Comparison of ENCODE assay signal across 25 cellular contexts in genomic region chr3:58124387-58124786, GRCh38.
DNase-seq lines count a peak whose midpoint lies in the region; ATAC-seq, FAIRE-seq and TF ChIP-seq lines count a peak whose summit lies in the region.
"Had no signal": no experiment of that assay in that cellular context is flagged by ENCODE, and none has a peak within 500 bp of the region (broad histone marks: within the 10 kb centered on the region; RNA-seq: fewer than 3 reads in every experiment).

No MANE protein-coding gene starts in this region.

- H4K20me1 ChIP-seq in H1 (replicated peaks in 1 of 2; ENCODE audit: control insufficient read depth in 1 of 2, insufficient read depth in 2 of 2, low read length in 2 of 2) (peaks cover 2 to 3% of the 10 kb centered on the region in 2 experiments), H9 (ENCODE audit: control insufficient read depth, insufficient read depth, insufficient read length) (no peaks in the 10 kb centered on the region)

- H2AK5ac ChIP-seq in H1 (ENCODE audit: low read depth, low read length) (no peak overlapping the region), trophoblast cell (ENCODE audit: low read length) (no peak overlapping the region), H9 (ENCODE audit: insufficient read length, low read length) (no peak overlapping the region)

- H4K12ac ChIP-seq in trophoblast cell (ENCODE audit: low read depth, low read length): no peak overlapping the region

- no peak overlapping the region for H4K8ac ChIP-seq in H1 (ENCODE audit: extremely low read depth, insufficient read depth, low read length)
- H4K8ac ChIP-seq in trophoblast cell (ENCODE audit: low read depth, low read length): no peak overlapping the region
- no peak overlapping the region for H4K8ac ChIP-seq in H9 (replicated peaks; ENCODE audit: insufficient read length, low read depth, low read length)

- H3K9me3 ChIP-seq in right atrium auricular region (no peaks in the 10 kb centered on the region), H1 (ENCODE audit: insufficient read depth in 2 of 2, low read depth in 1 of 2, low read length in 1 of 2) (no peaks in the 10 kb centered on the region), trophoblast cell (ENCODE audit: insufficient read depth, low read depth, low read length) (no peaks in the 10 kb centered on the region), H9 (ENCODE audit: control insufficient read depth, low read depth, low read length) (no peaks in the 10 kb centered on the region)

- H3K9ac ChIP-seq in H1 (replicated peaks in 1 of 4; ENCODE audit: extremely low read depth in 1 of 4, low read depth in 3 of 4, low read length in 3 of 4) (no peak overlapping the region), trophoblast cell (ENCODE audit: low read length) (no peak overlapping the region), H9 (ENCODE audit: extremely low read depth, insufficient read length, low read length) (no peak overlapping the region)
- H3K9ac ChIP-seq: BLaER1 treated with 17β-estradiol and CSF1 and Interleukin-3, amounts not matched to agents 10 nM and 100 nM had no signal

- H3K4me3 Mint-ChIP-seq in H9: no peak overlapping the region
- H3K4me3 Mint-ChIP-seq: CD4-positive, alpha-beta T cell had no signal

- H4K91ac ChIP-seq in H1 (replicated peaks; ENCODE audit: insufficient read length, low read length): no peak overlapping the region
- H4K91ac ChIP-seq in trophoblast cell (ENCODE audit: low read depth, low read length): no peak overlapping the region
- H4K91ac ChIP-seq in H9 (ENCODE audit: insufficient read length, low read depth, low read length): no peak overlapping the region

- H3K4ac ChIP-seq in H1 (replicated peaks; ENCODE audit: insufficient read length, low read depth, low read length) (no peak overlapping the region), trophoblast cell (ENCODE audit: low read depth, low read length) (no peak overlapping the region), H9 (ENCODE audit: low read depth, low read length) (no peak overlapping the region)

- H3T11ph ChIP-seq in H9 (ENCODE audit: low read length): no peak overlapping the region

- no peak overlapping the region for H3K27ac Mint-ChIP-seq in H9
- H3K27ac Mint-ChIP-seq: CD4-positive, alpha-beta T cell had no signal

- H3K79me2 ChIP-seq in H1 (ENCODE audit: control insufficient read depth in 1 of 2, insufficient read depth in 2 of 2, low read length in 2 of 2): no peaks in the 10 kb centered on the region
- no peaks in the 10 kb centered on the region for H3K79me2 ChIP-seq in trophoblast cell (ENCODE audit: control insufficient read depth, insufficient read depth, low read length, poor library complexity)
- H3K79me2 ChIP-seq in H9 (ENCODE audit: insufficient read depth, low read length): no peaks in the 10 kb centered on the region

- TF ChIP-seq POLR2A in H1 (IDR thresholded peaks at IDR 0.05; ENCODE audit: control extremely low read depth in 1 of 2, low read depth in 2 of 2, low read length in 2 of 2): no peak

- H2BK15ac ChIP-seq in H1 (ENCODE audit: low read length) (no peak overlapping the region), H9 (ENCODE audit: low read depth, low read length) (no peak overlapping the region)

- H3K27me3 Mint-ChIP-seq in H9 (ENCODE audit: low read depth): no peaks in the 10 kb centered on the region
- H3K27me3 Mint-ChIP-seq: CD4-positive, alpha-beta T cell had no signal

- H3K27ac ChIP-seq in right atrium auricular region (no peak overlapping the region), H1 (ENCODE audit: low read depth, low read length) (no peak overlapping the region), trophoblast cell (ENCODE audit: low read depth, low read length) (no peak overlapping the region), H9 (ENCODE audit: insufficient read length, low read depth, low read length) (no peak overlapping the region)
- H3K27ac ChIP-seq: BLaER1 treated with 17β-estradiol and CSF1 and Interleukin-3, amounts not matched to agents 10 nM and 100 nM; HL-60 had no signal

- H3K9me3 Mint-ChIP-seq in H9: no peaks in the 10 kb centered on the region
- H3K9me3 Mint-ChIP-seq: CD4-positive, alpha-beta T cell had no signal

- ATAC-seq in left lobe of liver: peak; percentile 14
- ATAC-seq: GM12878 had no signal

- H3K14ac ChIP-seq in H1 (ENCODE audit: insufficient read length) (no peak overlapping the region), trophoblast cell (ENCODE audit: low read length) (no peak overlapping the region), H9 (ENCODE audit: insufficient read depth, low read length) (no peak overlapping the region)

- TF ChIP-seq EP300 in H1 (IDR thresholded peaks at IDR 0.05; ENCODE audit: borderline replicate concordance in 1 of 2, low read depth in 2 of 2, low read length in 2 of 2): no peak

- H3K4me1 Mint-ChIP-seq in H9: no peaks in the 10 kb centered on the region

- H4K5ac ChIP-seq in H1 (ENCODE audit: insufficient read length, low read depth, low read length) (no peak overlapping the region), H9 (ENCODE audit: insufficient read length, low read depth, low read length) (no peak overlapping the region)

- H3K56ac ChIP-seq in H1 (replicated peaks; ENCODE audit: insufficient read length, low read depth, low read length) (no peak overlapping the region), H9 (ENCODE audit: insufficient read length, low read depth, low read length) (no peak overlapping the region)

- H3K4me1 ChIP-seq in right atrium auricular region: peaks cover 0 to 21% of the 10 kb centered on the region in 2 donors
- H3K4me1 ChIP-seq in H1 (replicated peaks in 1 of 4; ENCODE audit: control insufficient read depth in 3 of 4, insufficient read depth in 4 of 4, low read length in 3 of 4): no peaks in the 10 kb centered on the region
- H3K4me1 ChIP-seq in trophoblast cell (ENCODE audit: control insufficient read depth in 1 of 2, insufficient read depth in 2 of 2, low read length in 2 of 2): no peaks in the 10 kb centered on the region
- no peaks in the 10 kb centered on the region for H3K4me1 ChIP-seq in H9 (ENCODE audit: insufficient read depth, low read length)

- TF ChIP-seq RAD21 in H1 (IDR thresholded peaks at IDR 0.05 in 1 of 2, conservative IDR thresholded peaks at IDR 0.05 in 1 of 2; ENCODE audit: low read depth in 2 of 2, low read length in 2 of 2): peak in 1 of 2 experiments; percentile 13; a peak in 1 of 4 replicates

- H2BK120ac ChIP-seq in H1 (replicated peaks; ENCODE audit: low read depth, low read length) (no peak overlapping the region), trophoblast cell (ENCODE audit: insufficient read depth, low read length, poor library complexity) (no peak overlapping the region), H9 (ENCODE audit: low read depth, low read length, poor library complexity, severe bottlenecking) (no peak overlapping the region)

- H3K36me3 ChIP-seq in right atrium auricular region (peaks cover 62% of the 10 kb centered on the region), H1 (ENCODE audit: control insufficient read depth in 2 of 4, insufficient read depth in 4 of 4, low read length in 3 of 4) (peaks cover 23 to 74% (median 62%) of the 10 kb centered on the region in 4 experiments), trophoblast cell (ENCODE audit: control insufficient read depth in 1 of 2, insufficient read depth in 2 of 2, low read length in 2 of 2) (peaks cover 61 to 80% of the 10 kb centered on the region in 2 experiments)

- H2BK5ac ChIP-seq in H1 (ENCODE audit: low read depth, low read length) (no peak overlapping the region), trophoblast cell (ENCODE audit: low read depth, low read length, poor library complexity) (no peak overlapping the region), H9 (ENCODE audit: insufficient read length, low read length) (no peak overlapping the region)

- DNase-seq in cardiac septum (ENCODE audit: low spot score): peak; percentile 75
- no peak for DNase-seq in right atrium auricular region (ENCODE audit: low spot score)
- DNase-seq in H1 (ENCODE audit: low read depth in 1 of 2, low spot score in 2 of 2): no peak
- DNase-seq in left lobe of liver (ENCODE audit: low spot score): no peak
- DNase-seq in trophoblast cell: peak; percentile 46 to 50
- no peak for DNase-seq in NCI-H187 treated with DMSO at 0.1 percent for 48 hours (lab: John Stamatoyannopoulos, UW)
- DNase-seq in H9: no peak
- DNase-seq in NCI-H1930 (lab: John Stamatoyannopoulos, UW): no peak
- DNase-seq: AML-193; CD4-positive, alpha-beta T cell; DMS53; Kasumi-1; MV-4-11; NCI-H1105 treated with DMSO at 0.1 percent for 48 hours; NCI-H146; NCI-H2029 treated with DMSO at 0.1 percent for 48 hours; NCI-H2227 treated with DMSO at 0.1 percent for 48 hours; NCI-H69; RPMI8226; SHP77 had no signal

- H2AFZ ChIP-seq in H1 (ENCODE audit: low read length): no peak overlapping the region
- H2AFZ ChIP-seq in trophoblast cell (ENCODE audit: insufficient read depth, low read length, poor library complexity): no peak overlapping the region
- no peak overlapping the region for H2AFZ ChIP-seq in H9 (ENCODE audit: low read length)

- TF ChIP-seq CTCF in right atrium auricular region (IDR thresholded peaks at IDR 0.05): no peak
- TF ChIP-seq CTCF in H1 (IDR thresholded peaks at IDR 0.05; ENCODE audit: control extremely low read depth in 1 of 3, insufficient read depth in 1 of 3, low read depth in 1 of 3, low read length in 3 of 3): peak in 2 of 3 experiments; percentile 25 to 39; a peak in 2 of 4 replicates
- TF ChIP-seq CTCF in H9 (conservative IDR thresholded peaks at IDR 0.05): no peak

- intact Hi-C loops in cardiac septum (cut with DNase I): no loop called here

- H3K18ac ChIP-seq in H1 (ENCODE audit: extremely low read depth, low read length) (no peak overlapping the region), trophoblast cell (ENCODE audit: low read length) (peak overlapping the region; percentile 3), H9 (ENCODE audit: insufficient read length, low read depth, low read length) (no peak overlapping the region)

- no peak overlapping the region for H2BK12ac ChIP-seq in H1 (ENCODE audit: low read depth, low read length)
- no peak overlapping the region for H2BK12ac ChIP-seq in trophoblast cell (ENCODE audit: low read length)
- H2BK12ac ChIP-seq in H9 (ENCODE audit: insufficient read length, low read depth, low read length): no peak overlapping the region

- H3K27me3 ChIP-seq in right atrium auricular region (no peaks in the 10 kb centered on the region), H1 (replicated peaks in 1 of 4; ENCODE audit: control insufficient read depth in 3 of 4, extremely low read depth in 1 of 4, insufficient read depth in 3 of 4, low read length in 3 of 4) (no peaks in the 10 kb centered on the region), trophoblast cell (ENCODE audit: insufficient read depth, low read length) (no peaks in the 10 kb centered on the region), H9 (ENCODE audit: insufficient read depth, low read length) (no peaks in the 10 kb centered on the region)
- H3K27me3 ChIP-seq: BLaER1 treated with 17β-estradiol and CSF1 and Interleukin-3, amounts not matched to agents 10 nM and 100 nM had no signal

- CTCF ChIA-PET in H1 (lab: Charles Lee; ENCODE audit: partially characterized antibody): interaction anchor here (0.6 to 1.5 kb wide), 4 partner anchors 11 to 120 kb away, joined by 3 to 5 read pairs (median 3); no protein-coding TSS in a partner anchor

- POLR2A ChIA-PET in H1 (lab: Charles Lee; ENCODE audit: partially characterized antibody): no interaction called here

- H3K36me3 Mint-ChIP-seq in H9 (ENCODE audit: insufficient read depth in 1 of 3, low read depth in 3 of 3): peaks cover 72 to 88% (median 84%) of the 10 kb centered on the region in 3 experiments

- H3K4me2 ChIP-seq in H1 (ENCODE audit: insufficient read depth in 1 of 2, low read depth in 2 of 2, low read length in 2 of 2): no peak overlapping the region
- H3K4me2 ChIP-seq in trophoblast cell (ENCODE audit: low read length): no peak overlapping the region
- no peak overlapping the region for H3K4me2 ChIP-seq in H9 (ENCODE audit: insufficient read depth, insufficient read length, low read length)
- H3K4me2 ChIP-seq: BLaER1 treated with 17β-estradiol and CSF1 and Interleukin-3, amounts not matched to agents 10 nM and 100 nM had no signal

- no peak overlapping the region for H3K4me3 ChIP-seq in right atrium auricular region
- no peak overlapping the region for H3K4me3 ChIP-seq in H1 (ENCODE audit: extremely low read depth in 1 of 4, insufficient read depth in 2 of 4, low read depth in 3 of 4, low read length in 4 of 4)
- peak overlapping the region; percentile 2 for H3K4me3 ChIP-seq in trophoblast cell (ENCODE audit: low read depth, low read length)
- H3K4me3 ChIP-seq: BLaER1 treated with 17β-estradiol and CSF1 and Interleukin-3, amounts not matched to agents 10 nM and 100 nM; GM12878 had no signal

- no peak overlapping the region for H2BK20ac ChIP-seq in H1 (ENCODE audit: low read length)
- H2BK20ac ChIP-seq in H9 (ENCODE audit: low read depth, low read length, poor library complexity, severe bottlenecking): no peak overlapping the region

- no peaks in the 10 kb centered on the region; the same call in 1 of the 2 replicates for H3K79me1 ChIP-seq in H1 (ENCODE audit: low read depth, low read length)
- H3K79me1 ChIP-seq in trophoblast cell (ENCODE audit: low read length): no peaks in the 10 kb centered on the region
- no peaks in the 10 kb centered on the region for H3K79me1 ChIP-seq in H9 (ENCODE audit: insufficient read depth, low read depth, low read length, poor library complexity, severe bottlenecking)

- H3K23me2 ChIP-seq in H1 (ENCODE audit: low read depth, low read length) (no peaks in the 10 kb centered on the region), H9 (ENCODE audit: insufficient read length, low read depth, low read length, poor library complexity, severe bottlenecking) (no peaks in the 10 kb centered on the region)

- WGBS in H1 (ENCODE audit: extremely low coverage in 1 of 2, insufficient coverage in 1 of 2, insufficient read length in 1 of 2, insufficient replicate concordance in 2 of 2, low coverage in 1 of 2, low lambda C conversion rate in 2 of 2, missing lambda C conversion rate in 1 of 2), 2 experiments: 93% methylated on average over 8 of the region's 8 CpGs; no CpG with 5 or more reads in 1 of the 2 experiments
- no CpG with 5 or more reads among the region's 8 CpGs for WGBS in trophoblast cell (ENCODE audit: extremely low coverage, insufficient coverage, insufficient read length)
- no CpG with 5 or more reads among the region's 8 CpGs for WGBS in H9 (ENCODE audit: extremely low coverage, insufficient read length, low lambda C conversion rate)

- no peak for FAIRE-seq in H1 (lab: Jason Lieb, UNC)
- FAIRE-seq: G401.6, GM12878, H54 had no signal

- H3K23ac ChIP-seq in H1 (ENCODE audit: insufficient read length): no peak overlapping the region
- H3K23ac ChIP-seq in trophoblast cell (ENCODE audit: low read length): no peak overlapping the region
- H3K23ac ChIP-seq in H9 (ENCODE audit: insufficient read length, low read depth, low read length): no peak overlapping the region

Comparison
In these comparisons a context has a peak if more than half of its experiments do, and no peak if none do; other contexts are left out.
1. DNase-seq: peak in cardiac septum (single experiment) and trophoblast cell (2 of 2); none in right atrium auricular region (single experiment), H1 (0 of 2), left lobe of liver (single experiment), NCI-H187 treated with DMSO at 0.1 percent for 48 hours (single experiment), H9 (single experiment) and NCI-H1930 (0 of 2).
2. CTCF ChIP-seq: peak in H1 (2 of 3); none in right atrium auricular region (0 of 2) and H9 (single experiment).